8 cellular contexts compared by ENCODE assay signal in the genomic region with DNA sequence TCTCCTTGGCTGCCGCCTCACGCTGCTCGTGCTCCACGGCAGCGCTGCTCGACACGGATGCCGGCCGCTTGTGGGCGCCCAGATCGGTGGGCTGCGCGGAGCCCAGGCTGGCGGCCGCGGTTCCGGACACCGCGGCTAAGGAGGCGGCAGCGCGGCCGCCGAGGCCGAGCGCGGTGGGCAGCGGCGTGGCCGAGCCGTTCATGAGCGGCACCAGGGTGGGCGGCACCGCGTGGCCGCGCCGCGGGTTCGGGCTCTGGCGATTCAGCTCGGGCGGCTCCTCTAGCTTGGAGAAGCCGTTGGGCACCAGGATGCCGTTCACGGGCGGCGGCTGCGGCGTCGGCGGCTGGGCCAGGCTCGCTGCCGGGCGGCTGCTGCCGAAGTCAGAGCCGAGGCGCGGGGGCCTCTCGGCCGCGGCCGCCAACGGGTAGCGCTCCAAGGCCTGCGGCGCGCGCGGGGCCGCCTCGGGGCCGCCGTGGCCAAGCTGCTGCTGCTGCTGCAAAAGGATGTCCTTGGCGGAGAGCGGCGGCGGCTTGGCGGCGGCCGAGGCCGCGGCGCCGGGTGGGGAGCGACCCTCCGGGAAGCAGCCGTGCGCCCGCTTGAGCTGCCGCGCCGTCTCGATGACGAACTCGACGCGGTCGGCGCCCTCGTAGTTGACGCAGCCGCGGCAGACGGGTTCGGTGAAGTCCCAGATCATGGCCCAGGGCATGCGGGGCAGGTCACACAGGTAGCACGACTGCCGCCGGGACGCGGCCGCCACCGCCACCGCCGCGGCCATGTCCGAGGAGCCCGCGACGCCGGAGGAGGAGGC. TPM values are rescaled to one million over a fixed set of nuclear protein-coding genes. Genes with fewer than 3 reads are reported as not detected.
DNase-seq lines count a peak whose midpoint lies in the region; ATAC-seq and TF ChIP-seq lines count a peak whose summit lies in the region.

No MANE protein-coding gene starts in this region.

- no peak for TF ChIP-seq EP300 in suprapubic skin (IDR thresholded peaks at IDR 0.05)

- H3K4me2 ChIP-seq in DND-41 (ENCODE audit: insufficient read depth, low read length) (peak overlapping the region; percentile 90), Karpas-422 (ENCODE audit: low read depth, low read length, poor library complexity, severe bottlenecking) (peak overlapping the region; percentile 61)

- H3K9me3 Mint-ChIP-seq in activated CD8-positive, alpha-beta T cell treated with anti-CD3 and anti-CD28 coated beads, Interleukin-2, amount 10 ng/mL, durations not matched to agents 7 days and 5 days (ENCODE audit: insufficient read depth), result no peaks in the 10 kb centered on the region
- peaks cover 0 to 2% (median 0%) of the 10 kb centered on the region in 7 donors for H3K9me3 Mint-ChIP-seq in naive B cell

- H3K36me3 ChIP-seq in DND-41 (ENCODE audit: insufficient read depth, low read length) (peaks cover 53% of the 10 kb centered on the region), Karpas-422 (ENCODE audit: insufficient read depth, low read length) (0 out of 2 replicates have a peak, but pooled peaks cover 5% of the 10 kb centered on the region), endocrine pancreas (ENCODE audit: control insufficient read depth, insufficient read depth, low read length) (peaks cover 21% of the 10 kb centered on the region), suprapubic skin (peaks cover 18% of the 10 kb centered on the region)

- DNase-seq in DND-41, result peak; percentile 66
- peak; percentile 71 for DNase-seq in Karpas-422
- peak; percentile 75 for DNase-seq in activated CD8-positive, alpha-beta T cell treated with anti-CD3 and anti-CD28 coated beads, Interleukin-2, amount 10 ng/mL, durations not matched to agents 7 days and 5 days
- DNase-seq in naive B cell, result peak; percentile 81
- peak in 1 of 2 donors; percentile 81 for DNase-seq in suprapubic skin (ENCODE audit: low spot score in 2 of 2)

- POLR2A ChIA-PET in activated CD8-positive, alpha-beta T cell treated with anti-CD3 and anti-CD28 coated beads, Interleukin-2, amount 10 ng/mL, durations not matched to agents 7 days and 5 days (lab: Charles Lee), result interaction anchor here (0.6 to 6.1 kb wide), 19 partner anchors 9 to 470 kb away, joined by 3 to 153 read pairs (median 8); no protein-coding TSS in a partner anchor

- H3K9me3 ChIP-seq in DND-41 (ENCODE audit: insufficient read depth, low read length, severe bottlenecking) (no peaks in the 10 kb centered on the region), Karpas-422 (ENCODE audit: low read length) (no peaks in the 10 kb centered on the region), endocrine pancreas (ENCODE audit: control insufficient read depth, low read length) (no peaks in the 10 kb centered on the region), suprapubic skin (no peaks in the 10 kb centered on the region)

- H3K27me3 Mint-ChIP-seq in activated CD8-positive, alpha-beta T cell treated with anti-CD3 and anti-CD28 coated beads, Interleukin-2, amount 10 ng/mL, durations not matched to agents 7 days and 5 days (ENCODE audit: low read depth), result no peaks in the 10 kb centered on the region
- H3K27me3 Mint-ChIP-seq in naive B cell, result peaks cover 0 to 5% (median 0%) of the 10 kb centered on the region in 3 donors

- ATAC-seq in DND-41 (ENCODE audit: insufficient read depth, low read depth), result no peak
- ATAC-seq in activated CD8-positive, alpha-beta T cell treated with anti-CD3 and anti-CD28 coated beads, Interleukin-2, amount 10 ng/mL, durations not matched to agents 7 days and 5 days, result no peak
- peak; percentile 26 to 27 for ATAC-seq in naive B cell (ENCODE audit: low read depth in 2 of 2)
- no peak for ATAC-seq in HG02852 (IDR thresholded peaks at IDR 0.05; ENCODE audit: unreplicated experiment)
- ATAC-seq in HG02623 (IDR thresholded peaks at IDR 0.05; ENCODE audit: unreplicated experiment), result no peak

- H4K20me1 ChIP-seq in DND-41 (ENCODE audit: insufficient read depth, low read length) (peaks cover 44% of the 10 kb centered on the region), Karpas-422 (ENCODE audit: insufficient read depth, low read depth, low read length) (no peaks in the 10 kb centered on the region)

- H2AFZ ChIP-seq in DND-41 (ENCODE audit: low read depth, low read length) (no peak overlapping the region), Karpas-422 (ENCODE audit: low read length) (peak overlapping the region; percentile 45; the same call in 1 of the 2 replicates)

- H3K36me3 Mint-ChIP-seq in activated CD8-positive, alpha-beta T cell treated with anti-CD3 and anti-CD28 coated beads, Interleukin-2, amount 10 ng/mL, durations not matched to agents 7 days and 5 days (ENCODE audit: low read depth), result peaks cover 42% of the 10 kb centered on the region
- peaks cover 0 to 7% of the 10 kb centered on the region in 2 donors for H3K36me3 Mint-ChIP-seq in naive B cell

- H3K9me2 ChIP-seq in Karpas-422 (replicated peaks; ENCODE audit: insufficient read depth, low read length), result no peaks in the 10 kb centered on the region

- H3K79me2 ChIP-seq in DND-41 (ENCODE audit: insufficient read depth, low read length), result peaks cover 60% of the 10 kb centered on the region
- peaks cover 4% of the 10 kb centered on the region; the same call in 1 of the 2 replicates for H3K79me2 ChIP-seq in Karpas-422 (ENCODE audit: low read length)

- H3K4me1 ChIP-seq in DND-41 (ENCODE audit: insufficient read depth, low read length) (peaks cover 69% of the 10 kb centered on the region), Karpas-422 (ENCODE audit: low read length) (peaks cover 87% of the 10 kb centered on the region), endocrine pancreas (ENCODE audit: control insufficient read depth, insufficient read depth, low read length) (peaks cover 20% of the 10 kb centered on the region), suprapubic skin (peaks cover 48% of the 10 kb centered on the region)

- H3K9ac ChIP-seq in DND-41 (ENCODE audit: low read depth, low read length) (peak overlapping the region; percentile 94), Karpas-422 (ENCODE audit: low read length) (peak overlapping the region; percentile 69), endocrine pancreas (ENCODE audit: control insufficient read depth, insufficient read depth, low read length) (peak overlapping the region; percentile 92)

- peaks cover 45% of the 10 kb centered on the region for H3K4me1 Mint-ChIP-seq in activated CD8-positive, alpha-beta T cell treated with anti-CD3 and anti-CD28 coated beads, Interleukin-2, amount 10 ng/mL, durations not matched to agents 7 days and 5 days (ENCODE audit: low read depth)
- peaks cover 63 to 68% (median 64%) of the 10 kb centered on the region in 3 donors for H3K4me1 Mint-ChIP-seq in naive B cell

- peak overlapping the region; percentile 94 for H3K27ac Mint-ChIP-seq in activated CD8-positive, alpha-beta T cell treated with anti-CD3 and anti-CD28 coated beads, Interleukin-2, amount 10 ng/mL, durations not matched to agents 7 days and 5 days
- H3K27ac Mint-ChIP-seq in naive B cell, result peak overlapping the region; percentile 80 to 100 (median 98)

- H3K27me3 ChIP-seq in DND-41 (ENCODE audit: insufficient read depth, low read length, poor library complexity) (no peaks in the 10 kb centered on the region), Karpas-422 (ENCODE audit: low read length) (no peaks in the 10 kb centered on the region), endocrine pancreas (ENCODE audit: control insufficient read depth, insufficient read depth, low read length) (no peaks in the 10 kb centered on the region), suprapubic skin (no peaks in the 10 kb centered on the region)

- TF ChIP-seq POLR2A in suprapubic skin (IDR thresholded peaks at IDR 0.05), result no peak

- 0% methylated on average over 2 of the region's 122 CpGs for WGBS in suprapubic skin

- peak overlapping the region; percentile 86 for H3K4me3 Mint-ChIP-seq in activated CD8-positive, alpha-beta T cell treated with anti-CD3 and anti-CD28 coated beads, Interleukin-2, amount 10 ng/mL, durations not matched to agents 7 days and 5 days
- H3K4me3 Mint-ChIP-seq in naive B cell, result peak overlapping the region; percentile 91 to 99 (median 92)

- peak overlapping the region; percentile 62 to 69 for H3K4me3 ChIP-seq in DND-41 (ENCODE audit: low read depth in 1 of 2, low read length in 2 of 2)
- H3K4me3 ChIP-seq in Karpas-422 (ENCODE audit: low read length), result peak overlapping the region; percentile 60
- H3K4me3 ChIP-seq in endocrine pancreas (ENCODE audit: control insufficient read depth, insufficient read depth, low read length), result no peak overlapping the region
- H3K4me3 ChIP-seq in suprapubic skin, result peak overlapping the region; percentile 87

- CTCF ChIA-PET in activated CD8-positive, alpha-beta T cell treated with anti-CD3 and anti-CD28 coated beads, Interleukin-2, amount 10 ng/mL, durations not matched to agents 7 days and 5 days (lab: Charles Lee), result interaction anchor here (1.4 to 5.8 kb wide), 3 partner anchors 8 to 115 kb away, joined by 4 to 75 read pairs (median 21); no protein-coding TSS in a partner anchor

- H3K27ac ChIP-seq in DND-41 (ENCODE audit: low read length), result peak overlapping the region; percentile 95
- H3K27ac ChIP-seq in Karpas-422 (ENCODE audit: low read length), result peak overlapping the region; percentile 16; the same call in 1 of the 2 replicates
- H3K27ac ChIP-seq in suprapubic skin, result peak overlapping the region; percentile 99

- TF ChIP-seq CTCF in DND-41 (IDR thresholded peaks at IDR 0.05; ENCODE audit: borderline replicate concordance, extremely low read depth, low read length, poor library complexity, severe bottlenecking), result no peak
- TF ChIP-seq CTCF in suprapubic skin (IDR thresholded peaks at IDR 0.05), result no peak

RNA-seq across cellular contexts. Expression of gene IRF2BP2, which starts 1.1 kb away (rescaled TPM):
- total RNA-seq in Karpas-422 (2014; rRNA removed; shearing (Covaris generic); ENCODE audit: low replicate concordance), result 14.1 and 16.5 TPM in 2 replicates
- total RNA-seq in activated CD8-positive, alpha-beta T cell treated with anti-CD3 and anti-CD28 coated beads, Interleukin-2, amount 10 ng/mL, durations not matched to agents 7 days and 5 days, result 10 to 100 TPM; 71.5 to 72.0 TPM
- polyA plus RNA-seq in naive B cell (ENCODE audit: low read depth in 6 of 6), result 10 to 100 TPM; 40.3 to 66.1 (median 55.3) TPM
- total RNA-seq in suprapubic skin, result 100 to 1,000 TPM; 129 to 195 (median 159) TPM

Comparison
In these comparisons a context has a peak if more than half of its experiments do, and no peak if none do; other contexts are left out.
1. ATAC-seq: peak in naive B cell (2 of 2); none in DND-41 (single experiment), activated CD8-positive, alpha-beta T cell treated with anti-CD3 and anti-CD28 coated beads, Interleukin-2, amount 10 ng/mL, durations not matched to agents 7 days and 5 days (single experiment), HG02852 (single experiment) and HG02623 (single experiment).
2. H3K27ac ChIP-seq: peak in every context shown above with its lines; median percentile 99 in suprapubic skin; 95 in DND-41; 16 in Karpas-422.
3. Peak in every context shown above with its lines, with median percentiles within 50 percentile points of each other: H3K9ac ChIP-seq.